In genomic region chr3:123534264-123534663, GRCh38 we compare ENCODE assay signal across 21 cellular contexts. TPM values are rescaled to one million over a fixed set of nuclear protein-coding genes. Genes with fewer than 3 reads are reported as not detected.
DNase-seq lines count a peak whose midpoint lies in the region; ATAC-seq, FAIRE-seq and TF ChIP-seq lines count a peak whose summit lies in the region.
"Had no signal": no experiment of that assay in that cellular context is flagged by ENCODE, and none has a peak within 500 bp of the region (broad histone marks: within the 10 kb centered on the region; RNA-seq: fewer than 3 reads in every experiment).

No MANE protein-coding gene starts in this region.

- no peak for ATAC-seq in IMR-90 (ENCODE audit: low read depth)
- ATAC-seq in right lobe of liver: no peak
- ATAC-seq: GM23338 had no signal

- no TSS peak for BruUV-seq in IMR-90 (replicated peaks; lab: Mats Ljungman, UMichigan)

- peak overlapping the region; percentile 63; the same call in 1 of the 2 replicates for H3K14ac ChIP-seq in IMR-90 (replicated peaks; ENCODE audit: low read depth, low read length)

- H2AFZ ChIP-seq in IMR-90 (replicated peaks; ENCODE audit: low read length, poor library complexity): no peak overlapping the region
- H2AFZ ChIP-seq: GM23338 had no signal

- no peak overlapping the region; the same call in 1 of the 2 replicates for H3K18ac ChIP-seq in IMR-90 (ENCODE audit: low read depth, low read length)

- no peak overlapping the region for H2BK5ac ChIP-seq in IMR-90 (ENCODE audit: low read depth, low read length, poor library complexity, severe bottlenecking)

- H3K4me3 ChIP-seq in IMR-90 (ENCODE audit: insufficient read depth, low read depth, low read length) (no peak overlapping the region), adipocyte (ENCODE audit: low read length) (no peak overlapping the region), right lobe of liver (no peak overlapping the region)
- H3K4me3 ChIP-seq: GM23338 had no signal

- peaks cover 16% of the 10 kb centered on the region for H3K9me1 ChIP-seq in IMR-90 (ENCODE audit: insufficient read depth, low read length)

- peaks cover 2 to 23% of the 10 kb centered on the region in 2 experiments; a peak in 3 of 4 replicates for H3K79me1 ChIP-seq in IMR-90 (ENCODE audit: low read depth in 1 of 2, low read length in 2 of 2)

- DNase-seq in IMR-90 (no peak), adipocyte (ENCODE audit: low read depth) (no peak), right lobe of liver (no peak), A172 (ENCODE audit: low spot score) (no peak), urothelium cell line (ENCODE audit: low spot score) (no peak), globus pallidus (ENCODE audit: low spot score) (no peak)
- DNase-seq: ACHN; BE2C; C1 segment of cervical spinal cord; CD4-positive, CD25-positive, alpha-beta regulatory T cell; CD8-positive, alpha-beta memory T cell; COR-L47; HCEC 1CT had no signal

- no peak overlapping the region for H4K8ac ChIP-seq in IMR-90 (ENCODE audit: low read depth in 2 of 2, low read length in 2 of 2)

- H3K4me2 ChIP-seq in IMR-90 (ENCODE audit: low read depth, low read length): peak overlapping the region; percentile 23; the same call in 1 of the 2 replicates
- H3K4me2 ChIP-seq: GM23338 had no signal

- dilution Hi-C loops in IMR-90 (cut with HindIII; ENCODE audit: low sequenced_read_pairs, unreplicated experiment): no loop called here

- no peak overlapping the region for H3K4ac ChIP-seq in IMR-90 (ENCODE audit: low read depth, low read length)

- no peak overlapping the region for H2BK20ac ChIP-seq in IMR-90 (ENCODE audit: low read depth, low read length)

- POLR2A ChIA-PET in IMR-90 (lab: Charles Lee; ENCODE audit: unreplicated experiment): no interaction called here

- H2BK15ac ChIP-seq in IMR-90 (ENCODE audit: low read depth, low read length): no peak overlapping the region

- in situ Hi-C loops in IMR-90 (cut with MboI; ENCODE audit: low sequenced_read_pairs): no loop called here

- H3K4me1 ChIP-seq in IMR-90 (ENCODE audit: control insufficient read depth, insufficient read depth, low read length) (peaks cover 8% of the 10 kb centered on the region), adipocyte (ENCODE audit: control insufficient read depth, insufficient read depth, low read length) (peaks cover 54% of the 10 kb centered on the region), right lobe of liver (peaks cover 0 to 19% (median 7%) of the 10 kb centered on the region in 4 donors)
- H3K4me1 ChIP-seq: BE2C had no signal

- no CpG with 5 or more reads among the region's 4 CpGs for WGBS in IMR-90 (ENCODE audit: extremely low coverage in 2 of 2, insufficient read length in 1 of 2), 2 experiments
- WGBS in right lobe of liver (ENCODE audit: insufficient coverage, low coverage, low lambda C conversion rate, missing lambda C conversion rate): 88% methylated on average over 4 of the region's 4 CpGs

- peaks cover 7% of the 10 kb centered on the region for H4K20me1 ChIP-seq in IMR-90 (ENCODE audit: insufficient read depth, low read length)

- no peak overlapping the region for H4K5ac ChIP-seq in IMR-90 (ENCODE audit: low read depth, low read length)

- TF ChIP-seq CTCF in IMR-90 (conservative IDR thresholded peaks at IDR 0.05; ENCODE audit: low read depth, low read length): no peak
- no peak for TF ChIP-seq CTCF in right lobe of liver (IDR thresholded peaks at IDR 0.05)

- TF ChIP-seq RAD21 in IMR-90 (IDR thresholded peaks at IDR 0.05; ENCODE audit: low read length): no peak

- no peak overlapping the region; the same call in 1 of the 2 replicates for H3K23ac ChIP-seq in IMR-90 (ENCODE audit: low read depth, low read length)

- 0 out of 2 replicates have a peak overlapping the region, but pooled peaks have one; percentile 36 for H2AK5ac ChIP-seq in IMR-90 (ENCODE audit: low read depth, low read length)

- no peak for FAIRE-seq in urothelium cell line (lab: Jason Lieb, UNC)
- FAIRE-seq: A204.1, D721Med, G401.6, GM12892, GM18507, H54 had no signal

- H3K27ac ChIP-seq in IMR-90 (ENCODE audit: insufficient read depth, low read length): peak overlapping the region; percentile 63; the same call in 1 of the 2 replicates
- peak overlapping the region in 2 of 3 donors; percentile 34 to 46 for H3K27ac ChIP-seq in right lobe of liver
- H3K27ac ChIP-seq: HL-60 had no signal

- CTCF ChIA-PET in IMR-90 (lab: Yijun Ruan, JAX): no interaction called here

- H3K9ac ChIP-seq in IMR-90 (ENCODE audit: low read depth, low read length): no peak overlapping the region
- peak overlapping the region; percentile 32 for H3K9ac ChIP-seq in adipocyte (ENCODE audit: low read length)

- H2AK9ac ChIP-seq in IMR-90 (replicated peaks; ENCODE audit: low read depth, low read length, poor library complexity): peak overlapping the region; percentile 55

- H3K27me3 ChIP-seq in IMR-90 (ENCODE audit: control insufficient read depth, insufficient read depth, low read length) (no peaks in the 10 kb centered on the region), adipocyte (replicated peaks; ENCODE audit: control insufficient read depth, insufficient read depth, low read length) (no peaks in the 10 kb centered on the region), right lobe of liver (no peaks in the 10 kb centered on the region)
- H3K27me3 ChIP-seq: BE2C had no signal

- H3K56ac ChIP-seq in IMR-90 (ENCODE audit: extremely low read depth, insufficient read depth, low read length): no peak overlapping the region

- no peak overlapping the region for H2BK120ac ChIP-seq in IMR-90 (ENCODE audit: low read depth, low read length)

- TF ChIP-seq POLR2A in IMR-90 (IDR thresholded peaks at IDR 0.05; ENCODE audit: low read depth, low read length) (no peak), right lobe of liver (IDR thresholded peaks at IDR 0.05) (no peak)

- H3K36me3 ChIP-seq in IMR-90 (ENCODE audit: control insufficient read depth, insufficient read depth, low read length) (no peaks in the 10 kb centered on the region), adipocyte (ENCODE audit: control insufficient read depth, insufficient read depth, low read length, severe bottlenecking) (peaks cover 7% of the 10 kb centered on the region), right lobe of liver (no peaks in the 10 kb centered on the region)
- H3K36me3 ChIP-seq: BE2C had no signal

- H4K91ac ChIP-seq in IMR-90 (ENCODE audit: insufficient read depth, low read depth, low read length): no peak overlapping the region

- H3K9me3 ChIP-seq in IMR-90 (ENCODE audit: control insufficient read depth, insufficient read depth, low read length): no peaks in the 10 kb centered on the region
- no peaks in the 10 kb centered on the region for H3K9me3 ChIP-seq in adipocyte (ENCODE audit: control insufficient read depth, low read length)
- H3K9me3 ChIP-seq in right lobe of liver: no peaks in the 10 kb centered on the region
- H3K9me3 ChIP-seq: BE2C had no signal

- intact Hi-C loops in IMR-90 (cut with micrococcal nuclease): no loop called here
- intact Hi-C loops in right lobe of liver (cut with DNase I): no loop called here

TF ChIP-seq in IMR-90, 13 proteins besides CTCF, POLR2A, EP300 and RAD21:
- no peak for TF ChIP-seq MXI1 (IDR thresholded peaks at IDR 0.05; ENCODE audit: borderline replicate concordance, low read depth, low read length)
- no peak for TF ChIP-seq MAFK (IDR thresholded peaks at IDR 0.05; ENCODE audit: low read depth, low read length)
- TF ChIP-seq CEBPB (IDR thresholded peaks at IDR 0.05; ENCODE audit: low read depth, low read length): no peak
- no peak for TF ChIP-seq RFX5 (IDR thresholded peaks at IDR 0.05; ENCODE audit: low read depth, low read length)
- TF ChIP-seq FOS (IDR thresholded peaks at IDR 0.05; ENCODE audit: low read depth, low read length): no peak
- TF ChIP-seq NFE2L2 (IDR thresholded peaks at IDR 0.05; ENCODE audit: low read depth, low read length): no peak
- TF ChIP-seq RCOR1 (IDR thresholded peaks at IDR 0.05; ENCODE audit: insufficient replicate concordance, low read length): no peak
TF ChIP-seq in IMR-90: peak in this region for 0.

RNA-seq across cellular contexts. Expression of gene HACD2, which starts 50.6 kb away (rescaled TPM):
- total RNA-seq in IMR-90 (2012; rRNA removed) (22.6 and 35.8 TPM in 2 replicates), right lobe of liver (10 to 100 TPM; 23.0 to 39.8 (median 27.2) TPM)
- polyA plus RNA-seq in IMR-90 (2012; rRNA removed): 18.6 and 21.5 TPM in 2 replicates
- polyA plus RNA-seq in IMR-90 (2012; cell fraction: cytosol; rRNA removed): 4.9 TPM in 2 replicates
- 3.4 and 15.4 TPM in 2 replicates for polyA plus RNA-seq in IMR-90 (2012; cell fraction: nucleus; rRNA removed; ENCODE audit: low replicate concordance)
- total RNA-seq in A172 (2014; rRNA removed; shearing (Covaris generic)): 44.0 and 45.3 TPM in 2 replicates
